Comparison of ENCODE assay signal across 15 cellular contexts in the genomic region with DNA sequence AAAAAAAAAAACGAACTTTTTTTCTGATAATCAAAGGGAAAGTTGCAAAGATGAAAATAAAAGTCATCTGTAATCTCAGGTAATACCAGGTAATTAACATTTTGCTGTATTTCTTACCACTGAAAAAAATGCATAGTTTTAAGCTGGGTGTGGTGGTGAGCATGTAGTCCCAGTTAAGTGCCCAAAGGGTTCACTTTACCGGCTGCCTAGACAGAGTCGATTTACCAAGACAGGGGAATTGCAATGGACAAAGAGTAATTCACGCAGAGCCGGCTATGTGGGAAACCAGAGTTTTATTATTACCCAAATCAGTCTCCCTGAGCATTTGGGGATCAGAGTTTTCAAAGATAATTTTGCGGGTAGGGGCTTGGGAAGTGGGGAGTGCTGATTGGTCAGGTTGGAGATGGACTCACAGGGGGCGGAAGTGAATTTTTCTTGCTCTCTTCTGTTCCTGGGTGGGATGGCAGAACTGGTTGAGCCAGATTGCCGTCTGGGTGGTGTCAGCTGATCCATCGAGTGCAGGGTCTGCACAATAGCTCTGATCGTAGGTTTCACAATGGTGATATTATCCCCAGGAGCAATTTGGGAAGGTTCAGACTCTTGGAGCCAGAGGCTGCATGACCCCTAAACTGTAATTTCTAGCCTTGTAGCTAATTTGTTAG.
"Had no signal": no experiment of that assay in that cellular context is flagged by ENCODE, and none has a peak within 500 bp of the region (broad histone marks: within the 10 kb centered on the region; RNA-seq: fewer than 3 reads in every experiment).

No MANE protein-coding gene starts in this region.

- FAIRE-seq: urothelium cell line had no signal

- H3K9me3 ChIP-seq: adrenal gland, neutrophil, testis had no signal

- H3K4me3 ChIP-seq: adrenal gland, testis had no signal

- H3K4me1 ChIP-seq: testis had no signal

- H3K9me3 Mint-ChIP-seq: central memory CD8-positive, alpha-beta T cell; effector memory CD8-positive, alpha-beta T cell; T-helper 1 cell treated with Interleukin-12 subunit alpha and Interleukin-12 subunit beta and Interleukin-4 antibody, amounts not matched to agents 30 μg/mL and 1 μg/mL, for 36 hours had no signal

- H3K27me3 ChIP-seq: adrenal gland, neutrophil, testis had no signal

- H3K27ac ChIP-seq: adrenal gland, neutrophil, testis had no signal

- H3K4me3 Mint-ChIP-seq: central memory CD8-positive, alpha-beta T cell; effector memory CD8-positive, alpha-beta T cell; stimulated activated naive CD8-positive, alpha-beta T cell treated with anti-CD3 and anti-CD28 coated beads, Interleukin-15, amount 100 ng/mL, for 72 hours; T-helper 1 cell treated with Interleukin-12 subunit alpha and Interleukin-12 subunit beta and Interleukin-4 antibody, amounts not matched to agents 30 μg/mL and 1 μg/mL, for 36 hours had no signal

- H3K36me3 ChIP-seq: adrenal gland, neutrophil had no signal

- H3K27me3 Mint-ChIP-seq: stimulated activated naive CD8-positive, alpha-beta T cell treated with anti-CD3 and anti-CD28 coated beads, Interleukin-15, amount 100 ng/mL, for 72 hours had no signal

- H3K27ac Mint-ChIP-seq: effector memory CD8-positive, alpha-beta T cell; stimulated activated naive CD8-positive, alpha-beta T cell treated with anti-CD3 and anti-CD28 coated beads, Interleukin-15, amount 100 ng/mL, for 72 hours; T-helper 1 cell treated with Interleukin-12 subunit alpha and Interleukin-12 subunit beta and Interleukin-4 antibody, amounts not matched to agents 30 μg/mL and 1 μg/mL, for 36 hours had no signal

- DNase-seq: activated CD4-positive, CD25-positive, alpha-beta regulatory T cell; activated naive CD4-positive, alpha-beta T cell treated with anti-CD3 and anti-CD28 coated beads, Interleukin-2, amount 50 U/mL, for 16 hours; activated T-cell treated with anti-CD3 and anti-CD28 coated beads, Interleukin-2, amount 50 U/mL, for 1 hour; adrenal gland; effector memory CD8-positive, alpha-beta T cell; erythroblast; hypothalamus; stimulated activated CD4-positive, alpha-beta T cell treated with anti-CD3 and anti-CD28 coated beads, Interleukin-15, amount 100 ng/mL, for 24 hours; stimulated activated CD4-positive, alpha-beta T cell treated with anti-CD3 and anti-CD28 coated beads, Interleukin-4, amount 100 ng/mL, for 4 hours; stimulated activated naive CD8-positive, alpha-beta T cell treated with anti-CD3 and anti-CD28 coated beads, Interleukin-15, amount 100 ng/mL, for 72 hours; testis had no signal

- H3K4me1 Mint-ChIP-seq: central memory CD8-positive, alpha-beta T cell had no signal

- ATAC-seq: effector memory CD8-positive, alpha-beta T cell; stimulated activated naive CD8-positive, alpha-beta T cell treated with anti-CD3 and anti-CD28 coated beads, Interleukin-15, amount 100 ng/mL, for 72 hours had no signal
